Comparison of ENCODE assay signal across 8 cellular contexts in genomic region chr7:104980969-104981670, GRCh38. TPM values are rescaled to one million over a fixed set of nuclear protein-coding genes. Genes with fewer than 3 reads are reported as not detected.
DNase-seq lines count a peak whose midpoint lies in the region; TF ChIP-seq lines count a peak whose summit lies in the region.

No MANE protein-coding gene starts in this region.

- H3K4me1 Mint-ChIP-seq in activated naive CD8-positive, alpha-beta T cell (ENCODE audit: low read depth): peaks cover 42% of the 10 kb centered on the region

- POLR2A ChIA-PET in BJ (lab: Charles Lee): interaction anchor here (0.6 kb wide), 1 partner anchor 88 kb away, joined by 3 read pairs; no protein-coding TSS in a partner anchor

- intact Hi-C loops in thyroid gland (cut with DNase I): loop anchor here (5.0 to 10.0 kb wide), 2 partner anchors 36 to 124 kb away; no protein-coding TSS in a partner anchor

- peak overlapping the region; percentile 29 for H3K27ac Mint-ChIP-seq in activated naive CD8-positive, alpha-beta T cell

- no peaks in the 10 kb centered on the region for H3K27me3 Mint-ChIP-seq in activated naive CD8-positive, alpha-beta T cell

- peak overlapping the region in 1 of 3 donors; percentile 43 for H3K27ac ChIP-seq in thyroid gland

- no peak for TF ChIP-seq POLR2A in thyroid gland (IDR thresholded peaks at IDR 0.05)

- H3K4me3 Mint-ChIP-seq in activated naive CD8-positive, alpha-beta T cell: no peak overlapping the region

- H3K9me3 Mint-ChIP-seq in activated naive CD8-positive, alpha-beta T cell (ENCODE audit: low read depth): no peaks in the 10 kb centered on the region

- TF ChIP-seq CTCF in BJ (IDR thresholded peaks at IDR 0.05; ENCODE audit: insufficient read depth, low read depth, low read length) (peak; percentile 60), GM20000 (IDR thresholded peaks at IDR 0.05; ENCODE audit: extremely low read depth, missing control alignments) (peak; percentile 34), thyroid gland (IDR thresholded peaks at IDR 0.05) (peak; percentile 33 to 71 (median 59))

- WGBS in thyroid gland, 2 donors: 46 to 48% methylated on average over 4 of the region's 4 CpGs

- CTCF ChIA-PET in BJ (lab: Yijun Ruan, JAX): interaction anchor here (0.6 to 5.4 kb wide), 26 partner anchors 9 to 609 kb away, joined by 3 to 25 read pairs (median 4); partner anchors contain the start of gene KMT2E

- H3K4me1 ChIP-seq in thyroid gland: peaks cover 31 to 65% of the 10 kb centered on the region in 2 donors

- no peaks in the 10 kb centered on the region for H3K36me3 ChIP-seq in BJ (ENCODE audit: control insufficient read depth, insufficient read depth, low read length)
- no peaks in the 10 kb centered on the region for H3K36me3 ChIP-seq in thyroid gland

- H3K36me3 Mint-ChIP-seq in activated naive CD8-positive, alpha-beta T cell: no peaks in the 10 kb centered on the region

- no peaks in the 10 kb centered on the region for H3K9me3 ChIP-seq in thyroid gland

- H3K4me3 ChIP-seq in BJ (ENCODE audit: low read depth, low read length): no peak overlapping the region
- no peak overlapping the region for H3K4me3 ChIP-seq in thyroid gland (replicated peaks in 1 of 3)

- DNase-seq in BJ (ENCODE audit: low read depth) (no peak), GM20000 (ENCODE audit: low spot score) (peak; percentile 68), NCI-H226 (peak; percentile 42), iris pigment epithelial cell (ENCODE audit: low read depth) (peak; percentile 49), thyroid gland (no peak), COLO668 (lab: John Stamatoyannopoulos, UW; ENCODE audit: unreplicated experiment) (no peak)
- DNase-seq in activated CD4-positive, alpha-beta T cell treated with anti-CD3 and anti-CD28 coated beads for 48 hours: no peak

- H3K27me3 ChIP-seq in BJ (ENCODE audit: control insufficient read depth, insufficient read depth, low read length): no peaks in the 10 kb centered on the region
- no peaks in the 10 kb centered on the region for H3K27me3 ChIP-seq in thyroid gland

RNA-seq across cellular contexts. Expression of gene KMT2E, which starts 32.9 kb away (rescaled TPM):
- 4.4 and 8.0 TPM in 2 replicates for polyA plus RNA-seq in BJ (2011; rRNA removed)
- polyA minus RNA-seq in BJ (2011; rRNA and poly(A)+ RNA removed): 43.8 and 60.3 TPM in 2 replicates
- total RNA-seq in thyroid gland: 100 to 1,000 TPM; 111 to 181 (median 160) TPM

Comparison
In these comparisons a context has a peak if more than half of its experiments do, and no peak if none do; other contexts are left out.
1. DNase-seq: peak in GM20000 (single experiment), NCI-H226 (single experiment) and iris pigment epithelial cell (single experiment); none in BJ (single experiment), thyroid gland (0 of 2), COLO668 (single experiment) and activated CD4-positive, alpha-beta T cell treated with anti-CD3 and anti-CD28 coated beads for 48 hours (single experiment).
2. Peak in every context shown above with its lines, with median percentiles within 50 percentile points of each other: CTCF ChIP-seq.